ENCODE assay signal across 1 cellular context in the genomic region with DNA sequence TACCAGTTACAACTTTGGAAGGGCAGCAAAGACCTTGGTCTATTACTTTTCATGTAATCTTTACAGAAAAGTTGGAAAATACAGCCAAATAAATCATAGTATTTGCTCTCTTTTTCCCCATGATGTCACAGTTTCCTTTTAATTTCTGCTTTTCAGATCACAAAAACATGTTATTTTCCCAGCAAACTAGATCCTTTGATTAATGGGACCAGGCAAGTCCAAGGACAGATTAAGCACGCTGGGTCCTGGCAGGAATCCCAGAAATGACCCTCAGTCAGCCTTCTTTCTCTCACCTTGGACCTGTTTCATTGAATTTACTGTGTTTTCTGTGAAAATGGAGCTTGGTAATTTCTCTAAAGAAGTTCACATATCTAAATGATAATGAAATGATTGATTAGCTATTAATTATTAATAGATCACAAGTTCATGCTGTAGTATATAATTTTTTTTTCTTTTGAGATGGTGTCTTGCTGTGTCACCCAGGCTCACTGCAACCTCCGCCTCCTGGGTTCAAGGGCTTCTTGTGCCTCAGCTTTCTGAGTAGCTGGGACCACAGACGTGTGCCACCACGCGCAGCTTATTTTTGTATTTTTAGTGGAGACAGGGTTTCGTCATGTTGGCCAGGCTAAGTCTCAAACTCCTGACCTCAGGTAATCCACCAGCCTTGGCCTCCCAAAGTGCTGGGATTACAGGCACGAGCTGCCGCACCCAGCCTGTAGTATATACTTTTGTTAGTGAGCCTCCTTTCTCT.
TF ChIP-seq lines count a peak whose summit lies in the region.

No MANE protein-coding gene starts in this region.

TF ChIP-seq in HepG2, 621 proteins besides CTCF, POLR2A, EP300 and RAD21 (continued from another document):
- peak; percentile 53; the same call in 1 of the 2 replicates for TF ChIP-seq ARID5B (CRISPR knock-in tag; IDR thresholded peaks at IDR 0.05)
- TF ChIP-seq MIXL1 (CRISPR knock-in tag; IDR thresholded peaks at IDR 0.05) = peak; percentile 48; the same call in 1 of the 2 replicates
- TF ChIP-seq HMG20B (CRISPR knock-in tag; conservative IDR thresholded peaks at IDR 0.05) = no peak
- TF ChIP-seq ZNF703 (CRISPR knock-in tag; IDR thresholded peaks at IDR 0.05; ENCODE audit: borderline replicate concordance) = no peak
- TF ChIP-seq, protein P1, sequence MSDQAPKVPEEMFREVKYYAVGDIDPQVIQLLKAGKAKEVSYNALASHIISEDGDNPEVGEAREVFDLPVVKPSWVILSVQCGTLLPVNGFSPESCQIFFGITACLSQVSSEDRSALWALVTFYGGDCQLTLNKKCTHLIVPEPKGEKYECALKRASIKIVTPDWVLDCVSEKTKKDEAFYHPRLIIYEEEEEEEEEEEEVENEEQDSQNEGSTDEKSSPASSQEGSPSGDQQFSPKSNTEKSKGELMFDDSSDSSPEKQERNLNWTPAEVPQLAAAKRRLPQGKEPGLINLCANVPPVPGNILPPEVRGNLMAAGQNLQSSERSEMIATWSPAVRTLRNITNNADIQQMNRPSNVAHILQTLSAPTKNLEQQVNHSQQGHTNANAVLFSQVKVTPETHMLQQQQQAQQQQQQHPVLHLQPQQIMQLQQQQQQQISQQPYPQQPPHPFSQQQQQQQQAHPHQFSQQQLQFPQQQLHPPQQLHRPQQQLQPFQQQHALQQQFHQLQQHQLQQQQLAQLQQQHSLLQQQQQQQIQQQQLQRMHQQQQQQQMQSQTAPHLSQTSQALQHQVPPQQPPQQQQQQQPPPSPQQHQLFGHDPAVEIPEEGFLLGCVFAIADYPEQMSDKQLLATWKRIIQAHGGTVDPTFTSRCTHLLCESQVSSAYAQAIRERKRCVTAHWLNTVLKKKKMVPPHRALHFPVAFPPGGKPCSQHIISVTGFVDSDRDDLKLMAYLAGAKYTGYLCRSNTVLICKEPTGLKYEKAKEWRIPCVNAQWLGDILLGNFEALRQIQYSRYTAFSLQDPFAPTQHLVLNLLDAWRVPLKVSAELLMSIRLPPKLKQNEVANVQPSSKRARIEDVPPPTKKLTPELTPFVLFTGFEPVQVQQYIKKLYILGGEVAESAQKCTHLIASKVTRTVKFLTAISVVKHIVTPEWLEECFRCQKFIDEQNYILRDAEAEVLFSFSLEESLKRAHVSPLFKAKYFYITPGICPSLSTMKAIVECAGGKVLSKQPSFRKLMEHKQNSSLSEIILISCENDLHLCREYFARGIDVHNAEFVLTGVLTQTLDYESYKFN (CRISPR knock-in tag; conservative IDR thresholded peaks at IDR 0.05) = peak; percentile 35; the same call in 1 of the 2 replicates
- 0 out of 2 replicates have a peak, but pooled peaks have one; percentile 29 for TF ChIP-seq PHF21A (CRISPR knock-in tag; IDR thresholded peaks at IDR 0.05)
- TF ChIP-seq, protein P2, sequence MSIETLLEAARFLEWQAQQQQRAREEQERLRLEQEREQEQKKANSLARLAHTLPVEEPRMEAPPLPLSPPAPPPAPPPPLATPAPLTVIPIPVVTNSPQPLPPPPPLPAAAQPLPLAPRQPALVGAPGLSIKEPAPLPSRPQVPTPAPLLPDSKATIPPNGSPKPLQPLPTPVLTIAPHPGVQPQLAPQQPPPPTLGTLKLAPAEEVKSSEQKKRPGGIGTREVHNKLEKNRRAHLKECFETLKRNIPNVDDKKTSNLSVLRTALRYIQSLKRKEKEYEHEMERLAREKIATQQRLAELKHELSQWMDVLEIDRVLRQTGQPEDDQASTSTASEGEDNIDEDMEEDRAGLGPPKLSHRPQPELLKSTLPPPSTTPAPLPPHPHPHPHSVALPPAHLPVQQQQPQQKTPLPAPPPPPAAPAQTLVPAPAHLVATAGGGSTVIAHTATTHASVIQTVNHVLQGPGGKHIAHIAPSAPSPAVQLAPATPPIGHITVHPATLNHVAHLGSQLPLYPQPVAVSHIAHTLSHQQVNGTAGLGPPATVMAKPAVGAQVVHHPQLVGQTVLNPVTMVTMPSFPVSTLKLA (IDR thresholded peaks at IDR 0.05) = no peak
- TF ChIP-seq ZBTB38 (CRISPR knock-in tag; IDR thresholded peaks at IDR 0.05) = no peak
- no peak for TF ChIP-seq MYC (CRISPR knock-in tag; IDR thresholded peaks at IDR 0.05; ENCODE audit: borderline replicate concordance)
- TF ChIP-seq ZNF564 (CRISPR knock-in tag; IDR thresholded peaks at IDR 0.05) = 0 out of 2 replicates have a peak, but pooled peaks have one; percentile 73
- TF ChIP-seq, protein P3, sequence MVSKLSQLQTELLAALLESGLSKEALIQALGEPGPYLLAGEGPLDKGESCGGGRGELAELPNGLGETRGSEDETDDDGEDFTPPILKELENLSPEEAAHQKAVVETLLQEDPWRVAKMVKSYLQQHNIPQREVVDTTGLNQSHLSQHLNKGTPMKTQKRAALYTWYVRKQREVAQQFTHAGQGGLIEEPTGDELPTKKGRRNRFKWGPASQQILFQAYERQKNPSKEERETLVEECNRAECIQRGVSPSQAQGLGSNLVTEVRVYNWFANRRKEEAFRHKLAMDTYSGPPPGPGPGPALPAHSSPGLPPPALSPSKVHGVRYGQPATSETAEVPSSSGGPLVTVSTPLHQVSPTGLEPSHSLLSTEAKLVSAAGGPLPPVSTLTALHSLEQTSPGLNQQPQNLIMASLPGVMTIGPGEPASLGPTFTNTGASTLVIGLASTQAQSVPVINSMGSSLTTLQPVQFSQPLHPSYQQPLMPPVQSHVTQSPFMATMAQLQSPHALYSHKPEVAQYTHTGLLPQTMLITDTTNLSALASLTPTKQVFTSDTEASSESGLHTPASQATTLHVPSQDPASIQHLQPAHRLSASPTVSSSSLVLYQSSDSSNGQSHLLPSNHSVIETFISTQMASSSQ (IDR thresholded peaks at IDR 0.05; ENCODE audit: low read depth) = peak; percentile 17; the same call in 1 of the 2 replicates
- TF ChIP-seq, protein P3 (CRISPR knock-in tag; IDR thresholded peaks at IDR 0.05; ENCODE audit: borderline replicate concordance) = no peak
